Comparison of ENCODE assay signal across 10 cellular contexts in genomic region chr1:246947255-246947654, GRCh38. TPM values are rescaled to one million over a fixed set of nuclear protein-coding genes. Genes with fewer than 3 reads are reported as not detected.
DNase-seq lines count a peak whose midpoint lies in the region; ATAC-seq and TF ChIP-seq lines count a peak whose summit lies in the region.
"Had no signal": no experiment of that assay in that cellular context is flagged by ENCODE, and none has a peak within 500 bp of the region (broad histone marks: within the 10 kb centered on the region; RNA-seq: fewer than 3 reads in every experiment).

No MANE protein-coding gene starts in this region.

- no peak for ATAC-seq in GM21717 (IDR thresholded peaks at IDR 0.05; ENCODE audit: unreplicated experiment)
- ATAC-seq: stimulated activated effector memory CD8-positive, alpha-beta T cell treated with anti-CD3 and anti-CD28 coated beads, Interleukin-12 subunit alpha, Interleukin-12 subunit beta, amount 100 ng/mL, for 72 hours had no signal

- no peaks in the 10 kb centered on the region for H3K27me3 Mint-ChIP-seq in CD8-positive, alpha-beta memory T cell

- peak; percentile 62 for DNase-seq in MG63
- DNase-seq in epithelial cell of proximal tubule (ENCODE audit: low read depth): peak; percentile 63
- DNase-seq in stomach: peak; percentile 26
- no peak for DNase-seq in DMS79 (lab: John Stamatoyannopoulos, UW)
- no peak for DNase-seq in NCI-H82 (lab: John Stamatoyannopoulos, UW)
- DNase-seq in CD8-positive, alpha-beta memory T cell: no peak
- DNase-seq: DND-41 had no signal

- H3K27me3 ChIP-seq in MG63 (no peaks in the 10 kb centered on the region), liver (ENCODE audit: control insufficient read depth in 4 of 4, insufficient read depth in 4 of 4, low read length in 3 of 4) (no peaks in the 10 kb centered on the region), stomach (no peaks in the 10 kb centered on the region)
- no peaks in the 10 kb centered on the region for H3K27me3 ChIP-seq in CD8-positive, alpha-beta memory T cell (ENCODE audit: insufficient read depth, low read length, poor library complexity, severe bottlenecking)

- H3K36me3 ChIP-seq in MG63: no peaks in the 10 kb centered on the region
- H3K36me3 ChIP-seq in liver (ENCODE audit: control insufficient read depth in 4 of 4, insufficient read depth in 3 of 4, low read depth in 1 of 4, low read length in 3 of 4): no peaks in the 10 kb centered on the region
- no peaks in the 10 kb centered on the region for H3K36me3 ChIP-seq in stomach
- no peaks in the 10 kb centered on the region for H3K36me3 ChIP-seq in CD8-positive, alpha-beta memory T cell (ENCODE audit: insufficient read depth, low read length)

- CTCF ChIA-PET in CD8-positive, alpha-beta memory T cell (lab: Charles Lee): no interaction called here

- no peak overlapping the region for H3K9ac ChIP-seq in liver (ENCODE audit: low read depth in 1 of 2, low read length in 2 of 2)

- no peaks in the 10 kb centered on the region for H3K4me1 Mint-ChIP-seq in CD8-positive, alpha-beta memory T cell
- H3K4me1 Mint-ChIP-seq: stimulated activated effector memory CD8-positive, alpha-beta T cell treated with anti-CD3 and anti-CD28 coated beads, Interleukin-12 subunit alpha, Interleukin-12 subunit beta, amount 100 ng/mL, for 72 hours had no signal

- WGBS in liver: 79% methylated on average over 7 of the region's 7 CpGs
- 73 to 88% (median 80%) methylated on average over 6 to 7 of the region's 7 CpGs for WGBS in stomach, 5 donors

- H3K4me3 Mint-ChIP-seq in CD8-positive, alpha-beta memory T cell: no peak overlapping the region
- H3K4me3 Mint-ChIP-seq: stimulated activated effector memory CD8-positive, alpha-beta T cell treated with anti-CD3 and anti-CD28 coated beads, Interleukin-12 subunit alpha, Interleukin-12 subunit beta, amount 100 ng/mL, for 72 hours had no signal

- H3K36me3 Mint-ChIP-seq in CD8-positive, alpha-beta memory T cell: peaks cover 0 to 5% (median 0%) of the 10 kb centered on the region in 3 donors
- H3K36me3 Mint-ChIP-seq: stimulated activated effector memory CD8-positive, alpha-beta T cell treated with anti-CD3 and anti-CD28 coated beads, Interleukin-12 subunit alpha, Interleukin-12 subunit beta, amount 100 ng/mL, for 72 hours had no signal

- H3K4me3 ChIP-seq in MG63 (no peak overlapping the region), epithelial cell of proximal tubule (ENCODE audit: low read depth, low read length) (no peak overlapping the region), liver (ENCODE audit: low read depth in 1 of 3, low read length in 3 of 3) (no peak overlapping the region), stomach (no peak overlapping the region)
- H3K4me3 ChIP-seq in CD8-positive, alpha-beta memory T cell (ENCODE audit: low read length): no peak overlapping the region

- H3K9me3 ChIP-seq in MG63 (no peaks in the 10 kb centered on the region), liver (ENCODE audit: control insufficient read depth in 4 of 4, low read length in 3 of 4) (peaks cover 0 to 2% (median under 1%) of the 10 kb centered on the region in 4 donors), stomach (no peaks in the 10 kb centered on the region)
- H3K9me3 ChIP-seq in CD8-positive, alpha-beta memory T cell (ENCODE audit: low read length): no peaks in the 10 kb centered on the region

- POLR2A ChIA-PET in CD8-positive, alpha-beta memory T cell (lab: Charles Lee): no interaction called here

- no peak for TF ChIP-seq POLR2A in stomach (IDR thresholded peaks at IDR 0.05)

- no peak overlapping the region for H3K27ac ChIP-seq in liver (ENCODE audit: low read depth in 1 of 2, low read length in 2 of 2)
- peak overlapping the region in 4 of 5 donors; percentile 58 to 70 (median 62) for H3K27ac ChIP-seq in stomach
- no peak overlapping the region for H3K27ac ChIP-seq in CD8-positive, alpha-beta memory T cell (ENCODE audit: low read depth, low read length)

- no peak for TF ChIP-seq CTCF in epithelial cell of proximal tubule (conservative IDR thresholded peaks at IDR 0.05; ENCODE audit: low read depth, low read length)
- TF ChIP-seq CTCF in liver (IDR thresholded peaks at IDR 0.05; ENCODE audit: low read depth, low read length, missing input control): no peak
- no peak for TF ChIP-seq CTCF in stomach (IDR thresholded peaks at IDR 0.05)

- H3K4me1 ChIP-seq in liver (ENCODE audit: control insufficient read depth in 4 of 4, insufficient read depth in 4 of 4, low read length in 3 of 4): no peaks in the 10 kb centered on the region
- H3K4me1 ChIP-seq in stomach: no peaks in the 10 kb centered on the region
- no peaks in the 10 kb centered on the region for H3K4me1 ChIP-seq in CD8-positive, alpha-beta memory T cell (ENCODE audit: insufficient read depth, low read length)

- TF ChIP-seq EP300 in stomach (IDR thresholded peaks at IDR 0.05): peak; percentile 72

- H3K27ac Mint-ChIP-seq in CD8-positive, alpha-beta memory T cell: no peak overlapping the region
- H3K27ac Mint-ChIP-seq: stimulated activated effector memory CD8-positive, alpha-beta T cell treated with anti-CD3 and anti-CD28 coated beads, Interleukin-12 subunit alpha, Interleukin-12 subunit beta, amount 100 ng/mL, for 72 hours had no signal

- no peaks in the 10 kb centered on the region for H3K9me3 Mint-ChIP-seq in CD8-positive, alpha-beta memory T cell
- H3K9me3 Mint-ChIP-seq: stimulated activated effector memory CD8-positive, alpha-beta T cell treated with anti-CD3 and anti-CD28 coated beads, Interleukin-12 subunit alpha, Interleukin-12 subunit beta, amount 100 ng/mL, for 72 hours had no signal

- intact Hi-C loops in stomach (cut with DNase I; ENCODE audit: low total_unique reads): no loop called here

- TF ChIP-seq RAD21 in liver (IDR thresholded peaks at IDR 0.05): no peak

TF ChIP-seq in liver, 16 proteins besides CTCF, POLR2A, EP300 and RAD21:
- peak; percentile 58 for TF ChIP-seq SP1 (IDR thresholded peaks at IDR 0.05)
- TF ChIP-seq ATF3 (IDR thresholded peaks at IDR 0.05): no peak
- TF ChIP-seq NR2F2 (IDR thresholded peaks at IDR 0.05): peak; percentile 60
- TF ChIP-seq JUND (IDR thresholded peaks at IDR 0.05): peak; percentile 35 to 56
TF ChIP-seq in liver: peak in this region for 3.

RNA-seq across cellular contexts. Expression of gene AHCTF1, which starts 15.5 kb away (rescaled TPM):
- total RNA-seq in MG63 (2014; rRNA removed; shearing (Covaris generic); ENCODE audit: low replicate concordance): 25.9 and 38.6 TPM in 2 replicates
- total RNA-seq in epithelial cell of proximal tubule: 20.0 and 21.3 TPM in 2 replicates
- 10 to 100 TPM; 15.9 to 17.5 TPM for total RNA-seq in liver
- polyA plus RNA-seq in liver: 1 to 10 TPM; 4.2 to 5.3 TPM
- total RNA-seq in stomach: 10 to 100 TPM; 22.3 to 49.0 (median 35.0) TPM
- 1 to 10 TPM; 5.9 to 6.4 (median 6.0) TPM for polyA plus RNA-seq in stomach
- total RNA-seq in CD8-positive, alpha-beta memory T cell: 10 to 100 TPM; 49.6 to 53.0 TPM
- polyA plus RNA-seq in CD8-positive, alpha-beta memory T cell: 23.7 TPM

Comparison
In these comparisons a context has a peak if more than half of its experiments do, and no peak if none do; other contexts are left out.
1. DNase-seq: peak in MG63 (single experiment), epithelial cell of proximal tubule (single experiment) and stomach (single experiment); none in DMS79 (single experiment), NCI-H82 (single experiment) and CD8-positive, alpha-beta memory T cell (0 of 5).
2. H3K27ac ChIP-seq: peak in stomach (4 of 5); none in liver (0 of 2) and CD8-positive, alpha-beta memory T cell (single experiment).